In genomic region chr2:156445311-156446218, GRCh38 we compare ENCODE assay signal across 9 cellular contexts. TPM values are rescaled to one million over a fixed set of nuclear protein-coding genes. Genes with fewer than 3 reads are reported as not detected.
DNase-seq lines count a peak whose midpoint lies in the region; ATAC-seq, FAIRE-seq and TF ChIP-seq lines count a peak whose summit lies in the region.
"Had no signal": no experiment of that assay in that cellular context is flagged by ENCODE, and none has a peak within 500 bp of the region (broad histone marks: within the 10 kb centered on the region; RNA-seq: fewer than 3 reads in every experiment).

No MANE protein-coding gene starts in this region.

- TF ChIP-seq CTCF in A549 (IDR thresholded peaks at IDR 0.05): no peak
- no peak for TF ChIP-seq CTCF in H1 (IDR thresholded peaks at IDR 0.05; ENCODE audit: control extremely low read depth in 1 of 3, insufficient read depth in 1 of 3, low read depth in 1 of 3, low read length in 3 of 3)
- TF ChIP-seq CTCF in nephron progenitor cell (IDR thresholded peaks at IDR 0.05): no peak

- H3K23me2 ChIP-seq in H1 (ENCODE audit: low read depth, low read length): peaks cover 1% of the 10 kb centered on the region

- peaks cover 0 to 13% of the 10 kb centered on the region in 2 experiments; a peak in 2 of 4 replicates for H3K79me2 ChIP-seq in H1 (ENCODE audit: control insufficient read depth in 1 of 2, insufficient read depth in 2 of 2, low read length in 2 of 2)

- no peak overlapping the region for H3K14ac ChIP-seq in H1 (ENCODE audit: insufficient read length)

- no peak overlapping the region for H3K4me3 Mint-ChIP-seq in activated T-helper 1 cell treated with anti-CD3 and anti-CD28 coated beads, Interleukin-12 subunit alpha, Interleukin-12 subunit beta, Interleukin-2, Interleukin-4 antibody, amounts not matched to agents 30 ng/mL and 10 ng/mL and 1 ng/mL, durations not matched to agents 14 hours and 24 hours and 36 hours
- H3K4me3 Mint-ChIP-seq in nephron progenitor cell: no peak overlapping the region

- no peaks in the 10 kb centered on the region; a peak in 1 of 7 replicates for H3K27me3 ChIP-seq in H1 (replicated peaks in 1 of 4; ENCODE audit: control insufficient read depth in 3 of 4, extremely low read depth in 1 of 4, insufficient read depth in 3 of 4, low read length in 3 of 4)

- no peak overlapping the region for H4K5ac ChIP-seq in H1 (ENCODE audit: insufficient read length, low read depth, low read length)

- intact Hi-C loops in activated T-helper 1 cell treated with anti-CD3 and anti-CD28 coated beads, Interleukin-12 subunit alpha, Interleukin-12 subunit beta, Interleukin-2, Interleukin-4 antibody, amounts not matched to agents 30 ng/mL and 10 ng/mL and 1 ng/mL, durations not matched to agents 14 hours and 24 hours and 36 hours (cut with micrococcal nuclease): no loop called here

- no peak overlapping the region for H3K56ac ChIP-seq in H1 (replicated peaks; ENCODE audit: insufficient read length, low read depth, low read length)

- H2BK5ac ChIP-seq in H1 (ENCODE audit: low read depth, low read length): no peak overlapping the region

- no peak overlapping the region for H3K9ac ChIP-seq in H1 (replicated peaks in 1 of 4; ENCODE audit: extremely low read depth in 1 of 4, low read depth in 3 of 4, low read length in 3 of 4)

- no peak overlapping the region for H4K8ac ChIP-seq in H1 (ENCODE audit: extremely low read depth, insufficient read depth, low read length)

- CTCF ChIA-PET in A549 (lab: Yijun Ruan, JAX) (no interaction called here), H1 (lab: Charles Lee; ENCODE audit: partially characterized antibody) (interaction anchor here (0.7 to 1.5 kb wide), 2 partner anchors 12 to 143 kb away, joined by 3 to 4 read pairs; no protein-coding TSS in a partner anchor)

- H4K20me1 ChIP-seq in H1 (replicated peaks in 1 of 2; ENCODE audit: control insufficient read depth in 1 of 2, insufficient read depth in 2 of 2, low read length in 2 of 2): no peaks in the 10 kb centered on the region

- peaks cover 17% of the 10 kb centered on the region for H3K36me3 Mint-ChIP-seq in activated T-helper 1 cell treated with anti-CD3 and anti-CD28 coated beads, Interleukin-12 subunit alpha, Interleukin-12 subunit beta, Interleukin-2, Interleukin-4 antibody, amounts not matched to agents 30 ng/mL and 10 ng/mL and 1 ng/mL, durations not matched to agents 14 hours and 24 hours and 36 hours (ENCODE audit: low read depth)
- H3K36me3 Mint-ChIP-seq in nephron progenitor cell (ENCODE audit: low read depth): peaks cover 49% of the 10 kb centered on the region

- H3K27me3 Mint-ChIP-seq in activated T-helper 1 cell treated with anti-CD3 and anti-CD28 coated beads, Interleukin-12 subunit alpha, Interleukin-12 subunit beta, Interleukin-2, Interleukin-4 antibody, amounts not matched to agents 30 ng/mL and 10 ng/mL and 1 ng/mL, durations not matched to agents 14 hours and 24 hours and 36 hours (ENCODE audit: insufficient read depth): no peaks in the 10 kb centered on the region
- no peaks in the 10 kb centered on the region for H3K27me3 Mint-ChIP-seq in nephron progenitor cell (ENCODE audit: low read depth, poor library complexity)

- H3K4ac ChIP-seq in H1 (replicated peaks; ENCODE audit: insufficient read length, low read depth, low read length): no peak overlapping the region

- H4K91ac ChIP-seq in H1 (replicated peaks; ENCODE audit: insufficient read length, low read length): no peak overlapping the region

- FAIRE-seq in A549 (lab: Jason Lieb, UNC) (no peak), H1 (lab: Jason Lieb, UNC) (no peak)

- TF ChIP-seq RAD21 in A549 (conservative IDR thresholded peaks at IDR 0.05 in 1 of 2, IDR thresholded peaks at IDR 0.05 in 1 of 2) (no peak), H1 (IDR thresholded peaks at IDR 0.05 in 1 of 2, conservative IDR thresholded peaks at IDR 0.05 in 1 of 2; ENCODE audit: low read depth in 2 of 2, low read length in 2 of 2) (no peak)

- H2BK20ac ChIP-seq in H1 (ENCODE audit: low read length): no peak overlapping the region

- no peak overlapping the region for H3K27ac Mint-ChIP-seq in activated T-helper 1 cell treated with anti-CD3 and anti-CD28 coated beads, Interleukin-12 subunit alpha, Interleukin-12 subunit beta, Interleukin-2, Interleukin-4 antibody, amounts not matched to agents 30 ng/mL and 10 ng/mL and 1 ng/mL, durations not matched to agents 14 hours and 24 hours and 36 hours
- H3K27ac Mint-ChIP-seq in nephron progenitor cell: no peak overlapping the region

- no peak overlapping the region for H3K18ac ChIP-seq in H1 (ENCODE audit: extremely low read depth, low read length)

- H3K79me1 ChIP-seq in H1 (ENCODE audit: low read depth, low read length): no peaks in the 10 kb centered on the region; the same call in 1 of the 2 replicates

- 76% methylated on average over 6 of the region's 6 CpGs for WGBS in A549 (ENCODE audit: missing lambda C conversion rate)
- WGBS in H1 (ENCODE audit: extremely low coverage in 1 of 2, insufficient coverage in 1 of 2, insufficient read length in 1 of 2, insufficient replicate concordance in 2 of 2, low coverage in 1 of 2, low lambda C conversion rate in 2 of 2, missing lambda C conversion rate in 1 of 2), 2 experiments: 91% methylated on average over 6 of the region's 6 CpGs; no CpG with 5 or more reads in 1 of the 2 experiments

- no peak overlapping the region for H2AK5ac ChIP-seq in H1 (ENCODE audit: low read depth, low read length)

- H3K27ac ChIP-seq in A549: peak overlapping the region; percentile 63 to 84
- no peak overlapping the region for H3K27ac ChIP-seq in H1 (ENCODE audit: low read depth, low read length)

- no peak for TF ChIP-seq POLR2A in A549 (IDR thresholded peaks at IDR 0.05; ENCODE audit: low read length)
- no peak for TF ChIP-seq POLR2A in H1 (IDR thresholded peaks at IDR 0.05; ENCODE audit: control extremely low read depth in 1 of 2, low read depth in 2 of 2, low read length in 2 of 2)

- H3K4me3 ChIP-seq in A549 (no peak overlapping the region), H1 (ENCODE audit: extremely low read depth in 1 of 4, insufficient read depth in 2 of 4, low read depth in 3 of 4, low read length in 4 of 4) (no peak overlapping the region)

- H3K4me2 ChIP-seq in A549 (peak overlapping the region; percentile 47), H1 (ENCODE audit: insufficient read depth in 1 of 2, low read depth in 2 of 2, low read length in 2 of 2) (no peak overlapping the region)

- peak in 1 of 2 experiments; percentile 59 for DNase-seq in A549 (ENCODE audit: low read depth in 1 of 2, low spot score in 1 of 2)
- DNase-seq in H1 (ENCODE audit: low read depth in 1 of 2, low spot score in 2 of 2): no peak
- no peak for DNase-seq in activated T-helper 1 cell treated with anti-CD3 and anti-CD28 coated beads, Interleukin-12 subunit alpha, Interleukin-12 subunit beta, Interleukin-2, Interleukin-4 antibody, amounts not matched to agents 30 ng/mL and 10 ng/mL and 1 ng/mL, durations not matched to agents 14 hours and 24 hours and 36 hours (ENCODE audit: low spot score)
- DNase-seq in nephron progenitor cell: no peak
- DNase-seq in anterior cingulate cortex (lab: John Stamatoyannopoulos, UW): no peak
- DNase-seq in NCI-H510A (lab: John Stamatoyannopoulos, UW): no peak
- DNase-seq: COR-L47 had no signal

- H2BK120ac ChIP-seq in H1 (replicated peaks; ENCODE audit: low read depth, low read length): no peak overlapping the region

- H3K23ac ChIP-seq in H1 (ENCODE audit: insufficient read length): no peak overlapping the region

- POLR2A ChIA-PET in A549 (lab: Yijun Ruan, JAX): interaction anchor here (0.9 kb wide), 1 partner anchor 111 kb away, joined by 3 read pairs; no protein-coding TSS in a partner anchor
- POLR2A ChIA-PET in H1 (lab: Charles Lee; ENCODE audit: partially characterized antibody): interaction anchor here (1.0 kb wide), 1 partner anchor 9 kb away, joined by 3 read pairs; no protein-coding TSS in a partner anchor

- no peak overlapping the region for H2AFZ ChIP-seq in H1 (ENCODE audit: low read length)

- H2BK15ac ChIP-seq in H1 (ENCODE audit: low read length): no peak overlapping the region

- H3K4me1 ChIP-seq in A549 (peaks cover 31% of the 10 kb centered on the region), H1 (replicated peaks in 1 of 4; ENCODE audit: control insufficient read depth in 3 of 4, insufficient read depth in 4 of 4, low read length in 3 of 4) (no peaks in the 10 kb centered on the region)

- ATAC-seq in A549: peak; percentile 74 to 80; a peak in 4 of 6 replicates
- peak; percentile 80 for ATAC-seq in GM19452 (IDR thresholded peaks at IDR 0.05; ENCODE audit: unreplicated experiment)
- peak; percentile 56 for ATAC-seq in HG03439 (IDR thresholded peaks at IDR 0.05; ENCODE audit: unreplicated experiment)

- H3K36me3 ChIP-seq in H1 (ENCODE audit: control insufficient read depth in 2 of 4, insufficient read depth in 4 of 4, low read length in 3 of 4): no peaks in the 10 kb centered on the region; a peak in 1 of 8 replicates

- TF ChIP-seq EP300 in A549 (IDR thresholded peaks at IDR 0.05): no peak
- no peak for TF ChIP-seq EP300 in H1 (IDR thresholded peaks at IDR 0.05; ENCODE audit: borderline replicate concordance in 1 of 2, low read depth in 2 of 2, low read length in 2 of 2)

- H3K4me1 Mint-ChIP-seq in activated T-helper 1 cell treated with anti-CD3 and anti-CD28 coated beads, Interleukin-12 subunit alpha, Interleukin-12 subunit beta, Interleukin-2, Interleukin-4 antibody, amounts not matched to agents 30 ng/mL and 10 ng/mL and 1 ng/mL, durations not matched to agents 14 hours and 24 hours and 36 hours (ENCODE audit: low read depth): peaks cover 15% of the 10 kb centered on the region
- H3K4me1 Mint-ChIP-seq in nephron progenitor cell: no peaks in the 10 kb centered on the region

- H2BK12ac ChIP-seq in H1 (ENCODE audit: low read depth, low read length): no peak overlapping the region

- peaks cover 6% of the 10 kb centered on the region for H3K9me3 Mint-ChIP-seq in activated T-helper 1 cell treated with anti-CD3 and anti-CD28 coated beads, Interleukin-12 subunit alpha, Interleukin-12 subunit beta, Interleukin-2, Interleukin-4 antibody, amounts not matched to agents 30 ng/mL and 10 ng/mL and 1 ng/mL, durations not matched to agents 14 hours and 24 hours and 36 hours
- peaks cover 18% of the 10 kb centered on the region for H3K9me3 Mint-ChIP-seq in nephron progenitor cell

- H3K9me3 ChIP-seq in A549 (no peaks in the 10 kb centered on the region), H1 (ENCODE audit: insufficient read depth in 2 of 2, low read depth in 1 of 2, low read length in 1 of 2) (no peaks in the 10 kb centered on the region)

RNA-seq across cellular contexts. Expression of gene GPD2, which starts 9.4 kb away (rescaled TPM):
- polyA plus RNA-seq in A549 (2011; rRNA removed) (39.6 and 41.9 TPM in 2 replicates), A549 (2017; fragmentation: RNase III; extraction: RNeasy Plus Mini Kit Qiagen cat#74134 plus additional on column Dnase treatment) (26.6 to 28.3 TPM (median 27.8 TPM) in 3 replicates), H1 (2011; rRNA removed) (6.2 and 8.4 TPM in 2 replicates)
- 7.9 and 8.6 TPM in 2 replicates for polyA plus RNA-seq in A549 (2012; cell fraction: cytosol; rRNA removed)
- 5.6 and 8.6 TPM in 2 replicates for polyA plus RNA-seq in A549 (2012; cell fraction: nucleus; rRNA removed)
- polyA minus RNA-seq in A549 (2011; rRNA and poly(A)+ RNA removed): 76.4 and 79.8 TPM in 2 replicates
- total RNA-seq in H1 (2021; fragmentation: NEBNext Ultra II Directional; extraction: Animal tissue kit (Norgen Biotek cat#: 25700)): 43.1 and 43.6 TPM in 2 replicates
- 10.5 TPM for polyA plus RNA-seq in H1 (2011; cell fraction: cytosol; rRNA removed)
- polyA plus RNA-seq in H1 (2011; cell fraction: nucleus; rRNA removed): 10.6 TPM
- polyA plus RNA-seq in H1 (2012, experiment 1 of 2): 19.8 to 26.1 TPM (median 21.6 TPM) in 4 replicates
- polyA plus RNA-seq in H1 (2012, experiment 2 of 2): 1.8 TPM
- 39.9 TPM for polyA plus RNA-seq in H1 (2013, experiment 1 of 2)
- polyA plus RNA-seq in H1 (2013, experiment 2 of 2): 40.4 TPM
- 65.2 and 108 TPM in 2 replicates for polyA minus RNA-seq in H1 (2011; rRNA and poly(A)+ RNA removed)
- polyA minus RNA-seq in H1 (2011; cell fraction: cytosol; rRNA and poly(A)+ RNA removed): 27.5 TPM
- polyA minus RNA-seq in H1 (2011; cell fraction: nucleus; rRNA and poly(A)+ RNA removed): 26.4 TPM
- 15.7 and 18.1 TPM in 2 replicates for total RNA-seq in activated T-helper 1 cell treated with anti-CD3 and anti-CD28 coated beads, Interleukin-12 subunit alpha, Interleukin-12 subunit beta, Interleukin-2, Interleukin-4 antibody, amounts not matched to agents 30 ng/mL and 10 ng/mL and 1 ng/mL, durations not matched to agents 14 hours and 24 hours and 36 hours

Comparison
In these comparisons a context has a peak if more than half of its experiments do, and no peak if none do; other contexts are left out.
1. Of the 18 proteins assayed by ChIP-seq in both H1 and A549: peak only in H1: none; only in A549: none; in both: MAFK; in neither: 17.